In genomic region chr1:29439615-29440014, GRCh38 we compare ENCODE assay signal across 18 cellular contexts.
DNase-seq lines count a peak whose midpoint lies in the region; ATAC-seq and TF ChIP-seq lines count a peak whose summit lies in the region.
"Had no signal": no experiment of that assay in that cellular context is flagged by ENCODE, and none has a peak within 500 bp of the region (broad histone marks: within the 10 kb centered on the region; RNA-seq: fewer than 3 reads in every experiment).

No MANE protein-coding gene starts in this region.

- H3K27me3 ChIP-seq in RWPE2 (ENCODE audit: insufficient read depth, poor library complexity, severe bottlenecking) = peaks cover 32% of the 10 kb centered on the region
- H3K27me3 ChIP-seq: BE2C had no signal

- no peak overlapping the region for H3K27ac ChIP-seq in RWPE2 (ENCODE audit: poor library complexity, severe bottlenecking)
- H3K27ac ChIP-seq: A549, C4-2B, GM23248 had no signal

- H3K4me1 ChIP-seq in RWPE2 (ENCODE audit: insufficient read depth, poor library complexity, severe bottlenecking) = no peaks in the 10 kb centered on the region
- H3K4me1 ChIP-seq: A549, BE2C had no signal

- no peaks in the 10 kb centered on the region for H3K9me3 ChIP-seq in RWPE2 (ENCODE audit: severe bottlenecking)
- H3K9me3 ChIP-seq: A549, BE2C had no signal

- DNase-seq in Daoy (ENCODE audit: low read depth) (peak; percentile 23), ELF-1 (ENCODE audit: low read depth, low spot score) (peak; percentile 40), RWPE2 (ENCODE audit: low spot score) (peak; percentile 3), mesenteric fat pad (ENCODE audit: low spot score) (peak; percentile 24), superior temporal gyrus (ENCODE audit: extremely low spot score) (no peak), middle frontal gyrus (ENCODE audit: extremely low spot score, low spot score) (no peak)
- DNase-seq: BE2C; CD4-positive, alpha-beta memory T cell; DMS79; EL; GDM1; GM23248; HCEC 1CT had no signal

- H3K4me3 ChIP-seq in RWPE2 (ENCODE audit: severe bottlenecking) = no peak overlapping the region
- H3K4me3 ChIP-seq: A549, GM23248, K562 had no signal

- TF ChIP-seq CTCF in RWPE2 (IDR thresholded peaks at IDR 0.05; ENCODE audit: poor library complexity, severe bottlenecking) = no peak

- ATAC-seq in RWPE2 (ENCODE audit: low read depth) (no peak), HG03039 (IDR thresholded peaks at IDR 0.05; ENCODE audit: unreplicated experiment) (no peak), GM19351 (IDR thresholded peaks at IDR 0.05; ENCODE audit: unreplicated experiment) (no peak)
- ATAC-seq: A549 had no signal

- no peaks in the 10 kb centered on the region for H3K36me3 ChIP-seq in RWPE2 (ENCODE audit: low read depth)
- H3K36me3 ChIP-seq: BE2C had no signal

Comparison
In these comparisons a context has a peak if more than half of its experiments do, and no peak if none do; other contexts are left out.
1. DNase-seq: peak in Daoy (single experiment), ELF-1 (single experiment), RWPE2 (single experiment) and mesenteric fat pad (single experiment); none in superior temporal gyrus (single experiment) and middle frontal gyrus (single experiment).